ENCODE assay signal across 9 cellular contexts in the genomic region with DNA sequence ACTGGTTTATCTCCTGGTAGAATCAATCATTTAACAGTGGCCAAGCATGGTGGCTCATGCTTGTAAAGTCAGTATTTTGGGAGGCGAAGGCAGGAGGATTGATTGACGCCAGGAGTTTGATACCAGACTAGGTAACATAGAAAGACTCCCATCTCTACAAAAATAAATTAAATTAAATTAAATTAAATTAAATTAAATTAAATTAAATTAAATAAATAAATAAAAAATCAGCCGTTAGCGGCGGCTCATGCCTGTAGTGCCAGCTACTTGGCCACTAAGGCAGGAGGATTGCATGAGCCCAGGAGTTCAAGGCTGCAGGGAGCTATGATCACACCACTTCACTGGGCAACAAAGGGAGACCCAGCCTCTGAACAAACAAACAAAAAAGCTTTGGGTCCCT.
"Had no signal": no experiment of that assay in that cellular context is flagged by ENCODE, and none has a peak within 500 bp of the region (broad histone marks: within the 10 kb centered on the region; RNA-seq: fewer than 3 reads in every experiment).

No MANE protein-coding gene starts in this region.

- H3K27ac Mint-ChIP-seq: GM23338, HFFc6 had no signal

- H3K4me3 ChIP-seq: GM23248, GM23338, HAP-1 had no signal

- H3K9me3 ChIP-seq: HAP-1 had no signal

- DNase-seq: GM23248, GOT3, H7, H9, HCEC 1CT, HFFc6 had no signal

- H3K9me3 Mint-ChIP-seq: GM23338, H9 had no signal

- H3K36me3 ChIP-seq: HAP-1 had no signal

- H3K4me3 Mint-ChIP-seq: GM23338, H9, HFFc6 had no signal

- H3K4me1 ChIP-seq: HAP-1 had no signal

- ATAC-seq: GM23338, HCT116 had no signal
